Comparison of ENCODE assay signal across 17 cellular contexts in genomic region chr10:94251098-94251497, GRCh38.
A peak's percentile ranks its signal among the peaks of the same experiment; 100 is the strongest.
DNase-seq lines count a peak whose midpoint lies in the region; ATAC-seq lines count a peak whose summit lies in the region.
"Had no signal": no experiment of that assay in that cellular context is flagged by ENCODE, and none has a peak within 500 bp of the region (broad histone marks: within the 10 kb centered on the region; RNA-seq: fewer than 3 reads in every experiment).

No MANE protein-coding gene starts in this region.

- H2AK5ac ChIP-seq in mesenchymal stem cell (ENCODE audit: low read length, severe bottlenecking) = no peak overlapping the region

- no peak overlapping the region for H2BK12ac ChIP-seq in mesenchymal stem cell (ENCODE audit: low read length in 2 of 2)

- peak overlapping the region in 7 of 11 experiments; percentile 31 to 71 (median 53); a peak in 11 of 22 replicates for H3K4me2 ChIP-seq in BLaER1 treated with 17β-estradiol and CSF1 and Interleukin-3, amounts not matched to agents 10 nM and 100 nM
- no peak overlapping the region for H3K4me2 ChIP-seq in mesenchymal stem cell (ENCODE audit: low read length, poor library complexity, severe bottlenecking)

- DNase-seq in A172 (ENCODE audit: low spot score) (peak; percentile 5), NCI-H526 treated with DMSO at 0.1 percent for 48 hours (lab: John Stamatoyannopoulos, UW) (peak; percentile 1), epidermal melanocyte (ENCODE audit: insufficient read length, low spot score) (peak; percentile 27), mesenchymal stem cell (no peak), inferior parietal cortex (ENCODE audit: extremely low spot score) (no peak), NCI-H187 (lab: John Stamatoyannopoulos, UW) (no peak)
- DNase-seq: 8988T; BE2C; Calu3; CD4-positive, alpha-beta memory T cell; DMS79 treated with DMSO at 0.1 percent for 48 hours; GOT3; H9; KG1 had no signal

- H3K9me3 ChIP-seq in BLaER1 treated with 17β-estradiol and CSF1 and Interleukin-3, amounts not matched to agents 10 nM and 100 nM (replicated peaks in 1 of 11) = no peaks in the 10 kb centered on the region
- no peaks in the 10 kb centered on the region for H3K9me3 ChIP-seq in mesenchymal stem cell (ENCODE audit: control insufficient read depth, low read length)
- H3K9me3 ChIP-seq: BE2C had no signal

- H4K8ac ChIP-seq in mesenchymal stem cell (ENCODE audit: low read length) = no peak overlapping the region

- no peak overlapping the region for H4K91ac ChIP-seq in mesenchymal stem cell (ENCODE audit: low read length)

- no peak overlapping the region for H3K14ac ChIP-seq in mesenchymal stem cell (ENCODE audit: low read length in 2 of 2)

- H3K18ac ChIP-seq in mesenchymal stem cell (ENCODE audit: low read depth in 1 of 2, low read length in 2 of 2) = no peak overlapping the region

- no peaks in the 10 kb centered on the region for H3K36me3 ChIP-seq in BLaER1 treated with 17β-estradiol and CSF1 and Interleukin-3, amounts not matched to agents 10 nM and 100 nM
- H3K36me3 ChIP-seq in mesenchymal stem cell (ENCODE audit: control insufficient read depth in 1 of 2, insufficient read depth in 2 of 2, low read depth in 1 of 2, low read length in 2 of 2) = peaks cover 0 to 3% of the 10 kb centered on the region in 2 experiments
- H3K36me3 ChIP-seq: BE2C had no signal

- H3K9ac ChIP-seq in BLaER1 treated with 17β-estradiol and CSF1 and Interleukin-3, amounts not matched to agents 10 nM and 100 nM = no peak overlapping the region
- H3K9ac ChIP-seq in mesenchymal stem cell (ENCODE audit: low read length) = no peak overlapping the region

- no peak overlapping the region for H3K27ac ChIP-seq in BLaER1 treated with 17β-estradiol and CSF1 and Interleukin-3, amounts not matched to agents 10 nM and 100 nM
- H3K27ac ChIP-seq in mesenchymal stem cell (ENCODE audit: low read length, poor library complexity, severe bottlenecking) = no peak overlapping the region

- 95% methylated on average over 2 of the region's 2 CpGs for WGBS in mesenchymal stem cell

- ATAC-seq in HG03432 (IDR thresholded peaks at IDR 0.05; ENCODE audit: unreplicated experiment) = no peak
- ATAC-seq: GM12878 had no signal

- H2BK15ac ChIP-seq in mesenchymal stem cell (ENCODE audit: low read depth, poor library complexity, severe bottlenecking) = no peak overlapping the region

- peaks cover 0 to 22% (median 12%) of the 10 kb centered on the region in 10 experiments; a peak in 11 of 20 replicates for H3K4me1 ChIP-seq in BLaER1 treated with 17β-estradiol and CSF1 and Interleukin-3, amounts not matched to agents 10 nM and 100 nM
- H3K4me1 ChIP-seq in mesenchymal stem cell (ENCODE audit: control insufficient read depth, insufficient read depth, low read depth, low read length) = no peaks in the 10 kb centered on the region
- H3K4me1 ChIP-seq: BE2C had no signal

- no peaks in the 10 kb centered on the region for H4K20me1 ChIP-seq in BLaER1 treated with 17β-estradiol and CSF1 and Interleukin-3, amounts not matched to agents 10 nM and 100 nM

- no peaks in the 10 kb centered on the region for H3K27me3 ChIP-seq in BLaER1 treated with 17β-estradiol and CSF1 and Interleukin-3, amounts not matched to agents 10 nM and 100 nM
- H3K27me3 ChIP-seq in mesenchymal stem cell (ENCODE audit: control insufficient read depth in 1 of 2, insufficient read depth in 1 of 2, low read length in 2 of 2) = no peaks in the 10 kb centered on the region
- H3K27me3 ChIP-seq: BE2C had no signal

- H3K4ac ChIP-seq in mesenchymal stem cell (ENCODE audit: low read depth in 1 of 2, low read length in 2 of 2) = no peak overlapping the region

- H3K23ac ChIP-seq in mesenchymal stem cell (ENCODE audit: low read length in 2 of 2) = no peak overlapping the region

- H2BK120ac ChIP-seq in mesenchymal stem cell (ENCODE audit: low read depth, low read length) = no peak overlapping the region

- H3K79me1 ChIP-seq in mesenchymal stem cell (replicated peaks; ENCODE audit: low read length, poor library complexity, severe bottlenecking) = no peaks in the 10 kb centered on the region

- no peak overlapping the region for H2AFZ ChIP-seq in mesenchymal stem cell (ENCODE audit: low read depth, low read length)

- no peak overlapping the region for H3K4me3 ChIP-seq in BLaER1 treated with 17β-estradiol and CSF1 and Interleukin-3, amounts not matched to agents 10 nM and 100 nM
- no peak overlapping the region for H3K4me3 ChIP-seq in mesenchymal stem cell (ENCODE audit: insufficient read depth in 1 of 2, low read depth in 1 of 2, low read length in 2 of 2)
- H3K4me3 ChIP-seq: GM12878 had no signal

- H2BK5ac ChIP-seq in mesenchymal stem cell (ENCODE audit: low read depth, low read length, poor library complexity, severe bottlenecking) = no peak overlapping the region

Comparison
In these comparisons a context has a peak if more than half of its experiments do, and no peak if none do; other contexts are left out.
1. DNase-seq: peak in A172 (single experiment), NCI-H526 treated with DMSO at 0.1 percent for 48 hours (single experiment) and epidermal melanocyte (single experiment); none in mesenchymal stem cell (single experiment), inferior parietal cortex (single experiment) and NCI-H187 (0 of 2).